ENCODE assay signal across 20 cellular contexts in genomic region chr2:9400268-9401058, GRCh38. TPM values are rescaled to one million over a fixed set of nuclear protein-coding genes. Genes with fewer than 3 reads are reported as not detected.
DNase-seq lines count a peak whose midpoint lies in the region; ATAC-seq and TF ChIP-seq lines count a peak whose summit lies in the region.
"Had no signal": no experiment of that assay in that cellular context is flagged by ENCODE, and none has a peak within 500 bp of the region (broad histone marks: within the 10 kb centered on the region; RNA-seq: fewer than 3 reads in every experiment).

No MANE protein-coding gene starts in this region.

- no peaks in the 10 kb centered on the region for H3K36me3 Mint-ChIP-seq in activated naive CD4-positive, alpha-beta T cell treated with anti-CD3 and anti-CD28 coated beads, Interleukin-2, amount 50 U/mL, for 72 hours
- H3K36me3 Mint-ChIP-seq in chondrocyte (ENCODE audit: low read depth) (peaks cover 17% of the 10 kb centered on the region), neural progenitor cell (peaks cover 19% of the 10 kb centered on the region)

- no peaks in the 10 kb centered on the region for H3K79me2 ChIP-seq in neural progenitor cell (ENCODE audit: low read depth)

- ATAC-seq in activated naive CD4-positive, alpha-beta T cell treated with anti-CD3 and anti-CD28 coated beads, Interleukin-2, amount 50 U/mL, for 72 hours: no peak
- ATAC-seq in HG03460 (IDR thresholded peaks at IDR 0.05; ENCODE audit: unreplicated experiment): no peak
- ATAC-seq: left lobe of liver had no signal

- H3K4me1 Mint-ChIP-seq in chondrocyte (ENCODE audit: low read depth): peaks cover 21% of the 10 kb centered on the region
- peaks cover 4% of the 10 kb centered on the region for H3K4me1 Mint-ChIP-seq in neural progenitor cell
- H3K4me1 Mint-ChIP-seq: activated B cell treated with CpG ODN at 0.5 μM for 24 hours had no signal

- H3K4me2 ChIP-seq in neural progenitor cell: no peak overlapping the region

- TF ChIP-seq POLR2A in vagina (IDR thresholded peaks at IDR 0.05): no peak

- DNase-seq in activated naive CD4-positive, alpha-beta T cell treated with anti-CD3 and anti-CD28 coated beads, Interleukin-2, amount 50 U/mL, for 72 hours (ENCODE audit: low spot score in 2 of 2): no peak
- no peak for DNase-seq in activated naive CD4-positive, alpha-beta T cell (lab: John Stamatoyannopoulos, UW)
- no peak for DNase-seq in chondrocyte (ENCODE audit: low spot score)
- DNase-seq in neural progenitor cell (ENCODE audit: low spot score): no peak
- DNase-seq in vagina (ENCODE audit: extremely low spot score in 2 of 2): no peak
- DNase-seq in NCI-H82 treated with DMSO at 0.1 percent for 48 hours (lab: John Stamatoyannopoulos, UW; ENCODE audit: unreplicated experiment): no peak
- no peak for DNase-seq in EL
- DNase-seq: activated B cell treated with CpG ODN at 0.5 μM for 24 hours; activated T-cell treated with anti-CD3 and anti-CD28 coated beads, Interleukin-2, amount 50 U/mL, for 48 hours; dermis blood vessel endothelial cell; DMS 273 treated with DMSO at 0.1 percent for 48 hours; mucosa of descending colon; NCI-H345; nucleus accumbens; OCI-M1; T-helper 2 cell had no signal

- H3K27ac Mint-ChIP-seq in activated naive CD4-positive, alpha-beta T cell treated with anti-CD3 and anti-CD28 coated beads, Interleukin-2, amount 50 U/mL, for 72 hours: peak overlapping the region; percentile 11 to 74
- H3K27ac Mint-ChIP-seq in chondrocyte (ENCODE audit: unreplicated experiment): peak overlapping the region; percentile 57
- peak overlapping the region; percentile 97 for H3K27ac Mint-ChIP-seq in neural progenitor cell
- H3K27ac Mint-ChIP-seq: activated B cell treated with CpG ODN at 0.5 μM for 24 hours had no signal

- no peaks in the 10 kb centered on the region for H3K27me3 ChIP-seq in neural progenitor cell
- no peaks in the 10 kb centered on the region for H3K27me3 ChIP-seq in vagina
- H3K27me3 ChIP-seq: breast epithelium, SJSA1 had no signal

- H2AFZ ChIP-seq in neural progenitor cell (replicated peaks): no peak overlapping the region

- no peak for TF ChIP-seq CTCF in chondrocyte (IDR thresholded peaks at IDR 0.05)
- TF ChIP-seq CTCF in neural progenitor cell (IDR thresholded peaks at IDR 0.05): no peak
- no peak for TF ChIP-seq CTCF in vagina (IDR thresholded peaks at IDR 0.05)

- H3K9ac ChIP-seq in neural progenitor cell: no peak overlapping the region

- H3K4me3 Mint-ChIP-seq in chondrocyte (ENCODE audit: unreplicated experiment) (no peak overlapping the region), neural progenitor cell (no peak overlapping the region)
- H3K4me3 Mint-ChIP-seq: activated B cell treated with CpG ODN at 0.5 μM for 24 hours had no signal

- H3K4me3 ChIP-seq in neural progenitor cell (no peak overlapping the region), vagina (no peak overlapping the region)
- H3K4me3 ChIP-seq: breast epithelium, mucosa of descending colon, SJSA1 had no signal

- H3K27ac ChIP-seq in neural progenitor cell (peak overlapping the region; percentile 29), vagina (peak overlapping the region; percentile 88)
- H3K27ac ChIP-seq: SJSA1 had no signal

- H3K9me3 Mint-ChIP-seq in activated naive CD4-positive, alpha-beta T cell treated with anti-CD3 and anti-CD28 coated beads, Interleukin-2, amount 50 U/mL, for 72 hours: no peaks in the 10 kb centered on the region
- H3K9me3 Mint-ChIP-seq in chondrocyte (ENCODE audit: low read depth) (no peaks in the 10 kb centered on the region), neural progenitor cell (no peaks in the 10 kb centered on the region)
- H3K9me3 Mint-ChIP-seq: activated B cell treated with CpG ODN at 0.5 μM for 24 hours had no signal

- H3F3A ChIP-seq in neural progenitor cell (ENCODE audit: low read depth): peaks cover 4% of the 10 kb centered on the region

- H3K4me1 ChIP-seq in neural progenitor cell (no peaks in the 10 kb centered on the region), vagina (peaks cover 26% of the 10 kb centered on the region)
- H3K4me1 ChIP-seq: breast epithelium, SJSA1 had no signal

- intact Hi-C loops in vagina (cut with DNase I): loop anchor here (10.0 kb wide), 1 partner anchor 56 kb away; no protein-coding TSS in a partner anchor

- H3K9me3 ChIP-seq in neural progenitor cell (ENCODE audit: low read depth) (no peaks in the 10 kb centered on the region), vagina (no peaks in the 10 kb centered on the region)
- H3K9me3 ChIP-seq: breast epithelium, mucosa of descending colon, SJSA1 had no signal

- H4K20me1 ChIP-seq in neural progenitor cell (ENCODE audit: low read depth): no peaks in the 10 kb centered on the region

- H3K27me3 Mint-ChIP-seq in chondrocyte (ENCODE audit: low read depth): no peaks in the 10 kb centered on the region
- H3K27me3 Mint-ChIP-seq in neural progenitor cell (ENCODE audit: insufficient read depth, low read depth): peaks cover 2% of the 10 kb centered on the region
- H3K27me3 Mint-ChIP-seq: activated B cell treated with CpG ODN at 0.5 μM for 24 hours had no signal

- H3K36me3 ChIP-seq in neural progenitor cell (no peaks in the 10 kb centered on the region), vagina (no peaks in the 10 kb centered on the region)
- H3K36me3 ChIP-seq: breast epithelium had no signal

RNA-seq across cellular contexts. Expression of gene ITGB1BP1, which starts 22.9 kb away (rescaled TPM):
- total RNA-seq in activated naive CD4-positive, alpha-beta T cell treated with anti-CD3 and anti-CD28 coated beads, Interleukin-2, amount 50 U/mL, for 72 hours: 100 to 1,000 TPM; 101 to 173 TPM
- total RNA-seq in chondrocyte (99.8 to 126 TPM (median 117 TPM) in 3 replicates), neural progenitor cell (ENCODE audit: low replicate concordance) (14.6 and 17.3 TPM in 2 replicates), vagina (53.8 TPM)

RNA-seq across cellular contexts. Expression of gene CPSF3, which starts 23.0 kb away (rescaled TPM):
- 10 to 100 TPM; 55.8 to 63.3 TPM for total RNA-seq in activated naive CD4-positive, alpha-beta T cell treated with anti-CD3 and anti-CD28 coated beads, Interleukin-2, amount 50 U/mL, for 72 hours
- total RNA-seq in chondrocyte (23.3 to 31.3 TPM (median 24.9 TPM) in 3 replicates), neural progenitor cell (ENCODE audit: low replicate concordance) (129 and 199 TPM in 2 replicates), vagina (19.4 TPM)

Comparison
In these comparisons a context has a peak if more than half of its experiments do, and no peak if none do; other contexts are left out.
1. H3K27ac Mint-ChIP-seq: peak in every context shown above with its lines; median percentile 97 in neural progenitor cell; 57 in chondrocyte; 42 in activated naive CD4-positive, alpha-beta T cell treated with anti-CD3 and anti-CD28 coated beads, Interleukin-2, amount 50 U/mL, for 72 hours.